In genomic region chr1:177164380-177165068, GRCh38 we compare ENCODE assay signal across 8 cellular contexts. TPM values are rescaled to one million over a fixed set of nuclear protein-coding genes. Genes with fewer than 3 reads are reported as not detected.
DNase-seq lines count a peak whose midpoint lies in the region; ATAC-seq, FAIRE-seq and TF ChIP-seq lines count a peak whose summit lies in the region.

TSS of gene ASTN1 (minus strand) at chr1:177164712. CDS start at chr1:177164676, 36 bp downstream.

- 0 out of 4 replicates have a peak, but pooled peaks of 1 of the 2 experiments have one; percentile 1 for TF ChIP-seq CTCF in GM23338 (conservative IDR thresholded peaks at IDR 0.05; ENCODE audit: low read depth in 2 of 2)
- no peak for TF ChIP-seq CTCF in astrocyte (IDR thresholded peaks at IDR 0.05; ENCODE audit: insufficient read depth, low read depth, low read length)

- H3K27me3 Mint-ChIP-seq in GM23338 (ENCODE audit: insufficient read depth, low read depth, poor library complexity) (peaks cover 21% of the 10 kb centered on the region), astrocyte (ENCODE audit: low read depth, unreplicated experiment) (peaks cover 52% of the 10 kb centered on the region)

- H3K36me3 Mint-ChIP-seq in GM23338 (ENCODE audit: low read depth) (no peaks in the 10 kb centered on the region), astrocyte (ENCODE audit: low read depth, unreplicated experiment) (no peaks in the 10 kb centered on the region)

- H3K9ac ChIP-seq in astrocyte (ENCODE audit: low read length): peak within 1 kb of the TSS; percentile 35

- peaks cover 65% of the 10 kb centered on the region for H3K27me3 ChIP-seq in GM23338 (ENCODE audit: insufficient read depth)
- peaks cover 51% of the 10 kb centered on the region for H3K27me3 ChIP-seq in astrocyte (ENCODE audit: insufficient read depth, low read length)

- DNase-seq in GM23338 (ENCODE audit: low spot score) (peak; percentile 85), astrocyte (ENCODE audit: low read depth) (no peak), skeletal muscle cell (ENCODE audit: low read depth) (no peak), NOMO-1 (lab: John Stamatoyannopoulos, UW; ENCODE audit: unreplicated experiment in 2 of 2) (no peak)

- H3K4me3 Mint-ChIP-seq in GM23338 (peak within 1 kb of the TSS; percentile 87), astrocyte (ENCODE audit: unreplicated experiment) (peak within 1 kb of the TSS; percentile 80)

- FAIRE-seq in astrocyte (lab: Jason Lieb, UNC): no peak

- ATAC-seq in GM23338 (peak; percentile 91), HG03097 (IDR thresholded peaks at IDR 0.05; ENCODE audit: low FRiP score, unreplicated experiment) (no peak), HG02642 (IDR thresholded peaks at IDR 0.05; ENCODE audit: poor library complexity, unreplicated experiment) (no peak), GM19467 (IDR thresholded peaks at IDR 0.05; ENCODE audit: unreplicated experiment) (no peak)

- H3K27ac Mint-ChIP-seq in GM23338: no peak within 1 kb of the TSS; the same call in 1 of the 2 replicates
- H3K27ac Mint-ChIP-seq in astrocyte (ENCODE audit: unreplicated experiment): no peak within 1 kb of the TSS

- peaks cover 13% of the 10 kb centered on the region for H3K4me1 Mint-ChIP-seq in GM23338
- H3K4me1 Mint-ChIP-seq in astrocyte (ENCODE audit: low read depth, unreplicated experiment): no peaks in the 10 kb centered on the region

- H3K79me2 ChIP-seq in GM23338 (replicated peaks; ENCODE audit: insufficient read depth) (no peaks in the 10 kb centered on the region), astrocyte (ENCODE audit: insufficient read depth, low read length) (no peaks in the 10 kb centered on the region)

- H3K9me3 ChIP-seq in astrocyte (ENCODE audit: insufficient read depth, low read depth, low read length) (no peaks in the 10 kb centered on the region), iPS-18c (ENCODE audit: control insufficient read depth, insufficient read depth, low read length) (no peaks in the 10 kb centered on the region)

- H3K4me3 ChIP-seq in GM23338: peak within 1 kb of the TSS; percentile 96
- peak within 1 kb of the TSS; percentile 66 for H3K4me3 ChIP-seq in astrocyte (ENCODE audit: insufficient read depth, low read depth, low read length)
- H3K4me3 ChIP-seq in iPS-18c (ENCODE audit: insufficient read depth, low read depth, low read length): peak within 1 kb of the TSS; percentile 70
- peak within 1 kb of the TSS; percentile 42 for H3K4me3 ChIP-seq in skeletal muscle cell (ENCODE audit: low read depth, low read length)

- H3K36me3 ChIP-seq in GM23338 (ENCODE audit: insufficient read depth): no peaks in the 10 kb centered on the region
- no peaks in the 10 kb centered on the region for H3K36me3 ChIP-seq in astrocyte (ENCODE audit: insufficient read depth, low read length)

- H3K4me2 ChIP-seq in GM23338: peak within 1 kb of the TSS; percentile 98
- peak within 1 kb of the TSS; percentile 88 for H3K4me2 ChIP-seq in astrocyte (ENCODE audit: low read length)

- H3K27ac ChIP-seq in GM23338 (ENCODE audit: low read depth) (no peak within 1 kb of the TSS), astrocyte (ENCODE audit: low read depth, low read length) (no peak within 1 kb of the TSS)

- no peaks in the 10 kb centered on the region; the same call in 1 of the 2 replicates for H4K20me1 ChIP-seq in GM23338 (replicated peaks; ENCODE audit: insufficient read depth)
- no peaks in the 10 kb centered on the region for H4K20me1 ChIP-seq in astrocyte (ENCODE audit: insufficient read depth, low read length)

- no peaks in the 10 kb centered on the region for H3K9me3 Mint-ChIP-seq in GM23338
- H3K9me3 Mint-ChIP-seq in astrocyte (ENCODE audit: unreplicated experiment): no peaks in the 10 kb centered on the region

- H3K9me2 ChIP-seq in GM23338 (ENCODE audit: insufficient read depth): no peaks in the 10 kb centered on the region

- no peaks in the 10 kb centered on the region for H3F3A ChIP-seq in GM23338 (replicated peaks; ENCODE audit: low read depth)

- H3K4me1 ChIP-seq in GM23338 (ENCODE audit: insufficient read depth) (peaks cover 13% of the 10 kb centered on the region), astrocyte (ENCODE audit: insufficient read depth, low read length) (no peaks in the 10 kb centered on the region)

- H2AFZ ChIP-seq in GM23338 (peak within 1 kb of the TSS; percentile 100), astrocyte (ENCODE audit: low read depth, low read length) (peak within 1 kb of the TSS; percentile 91)

TF ChIP-seq in GM23338, 12 proteins besides CTCF, POLR2A, EP300 and RAD21:
- TF ChIP-seq POLR2AphosphoS5 (IDR thresholded peaks at IDR 0.05; ENCODE audit: low read depth) (no peak), ZNF331 (CRISPR knock-in tag; IDR thresholded peaks at IDR 0.05; ENCODE audit: low read depth) (no peak), CREB1 (CRISPR knock-in tag; IDR thresholded peaks at IDR 0.05; ENCODE audit: low read depth) (no peak), EZH2 (IDR thresholded peaks at IDR 0.05; ENCODE audit: low read depth, unreplicated experiment) (no peak), EZH2phosphoT487 (IDR thresholded peaks at IDR 0.05; ENCODE audit: unreplicated experiment) (no peak)
- TF ChIP-seq, protein P1, sequence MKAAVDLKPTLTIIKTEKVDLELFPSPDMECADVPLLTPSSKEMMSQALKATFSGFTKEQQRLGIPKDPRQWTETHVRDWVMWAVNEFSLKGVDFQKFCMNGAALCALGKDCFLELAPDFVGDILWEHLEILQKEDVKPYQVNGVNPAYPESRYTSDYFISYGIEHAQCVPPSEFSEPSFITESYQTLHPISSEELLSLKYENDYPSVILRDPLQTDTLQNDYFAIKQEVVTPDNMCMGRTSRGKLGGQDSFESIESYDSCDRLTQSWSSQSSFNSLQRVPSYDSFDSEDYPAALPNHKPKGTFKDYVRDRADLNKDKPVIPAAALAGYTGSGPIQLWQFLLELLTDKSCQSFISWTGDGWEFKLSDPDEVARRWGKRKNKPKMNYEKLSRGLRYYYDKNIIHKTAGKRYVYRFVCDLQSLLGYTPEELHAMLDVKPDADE (IDR thresholded peaks at IDR 0.05): no peak

RNA-seq across cellular contexts. Expression of gene ASTN1, which starts in this region (rescaled TPM):
- 5.2 TPM in 2 replicates for total RNA-seq in GM23338 (2014; rRNA removed; shearing (Covaris generic))
- 1.5 and 2.0 TPM in 2 replicates for polyA plus RNA-seq in GM23338 (2016; fragmentation: Nextera tagmentation; extraction: Ambion mirVana)
- 0.41 and 0.50 TPM in 2 replicates for total RNA-seq in astrocyte

Comparison
In these comparisons a context has a peak if more than half of its experiments do, and no peak if none do; other contexts are left out.
1. H3K4me3 ChIP-seq: peak in every context shown above with its lines; median percentile 96 in GM23338; 70 in iPS-18c; 66 in astrocyte; 42 in skeletal muscle cell.